8 cellular contexts compared by ENCODE assay signal in the genomic region with DNA sequence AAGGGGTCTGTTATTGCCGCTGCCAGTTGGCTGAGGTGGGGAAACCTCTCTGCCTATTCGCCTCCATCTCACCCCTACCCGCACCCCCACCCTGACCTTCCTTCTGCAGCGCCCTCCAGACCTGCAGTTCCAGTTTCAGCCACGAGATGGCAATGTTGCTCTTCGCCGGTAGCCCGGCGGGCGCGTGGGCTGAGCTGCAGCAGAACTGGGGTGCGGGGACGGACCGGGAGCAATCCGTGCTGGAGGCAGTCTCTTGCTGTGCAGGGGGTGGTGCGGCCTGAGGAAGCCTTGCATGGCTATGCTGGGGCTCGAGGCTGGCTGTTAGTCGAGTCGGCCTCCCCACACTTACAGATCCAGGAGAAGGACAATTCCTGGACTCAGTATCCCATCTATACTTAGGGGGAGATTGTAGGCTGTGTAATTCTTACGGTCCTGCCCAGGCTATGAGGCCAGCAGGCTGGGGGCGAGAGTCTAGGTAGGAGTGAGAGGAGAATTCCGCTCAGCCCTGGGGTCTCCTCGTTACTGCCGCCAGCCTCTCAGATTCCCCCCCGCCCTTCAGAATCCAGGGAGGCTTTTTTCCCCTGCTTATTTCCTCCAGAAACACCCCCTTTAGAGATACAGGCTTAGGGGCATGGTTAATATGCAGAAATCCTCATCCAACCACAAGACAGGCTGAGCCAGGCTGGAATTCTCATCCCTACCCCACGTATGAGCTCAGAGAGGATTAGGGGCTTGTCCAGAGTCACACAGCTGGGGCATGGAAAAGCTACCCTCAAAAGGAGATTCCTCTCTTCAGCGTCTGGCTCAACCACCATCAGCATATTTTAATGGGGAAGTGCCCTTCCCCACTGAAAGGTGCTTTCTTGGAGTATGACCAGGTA. TPM values are rescaled to one million over a fixed set of nuclear protein-coding genes. Genes with fewer than 3 reads are reported as not detected.
A peak's percentile ranks its signal among the peaks of the same experiment; 100 is the strongest.
DNase-seq lines count a peak whose midpoint lies in the region; ATAC-seq and TF ChIP-seq lines count a peak whose summit lies in the region.

No MANE protein-coding gene starts in this region.

- in situ Hi-C loops in GM23248 (cut with MboI), result no loop called here

- no peak overlapping the region for H3K27ac ChIP-seq in GM23248
- no peak overlapping the region for H3K27ac ChIP-seq in left ventricle myocardium inferior (replicated peaks)

- DNase-seq in GM03348 (ENCODE audit: low spot score), result peak; percentile 95
- peak; percentile 86 for DNase-seq in GM23248
- no peak for DNase-seq in LNCaP clone FGC (ENCODE audit: low read depth)
- DNase-seq in activated naive CD8-positive, alpha-beta T cell treated with anti-CD3 and anti-CD28 coated beads, Interleukin-2, amount 50 U/mL, for 16 hours (ENCODE audit: low read depth, low spot score), result peak; percentile 57
- peak; percentile 73 for DNase-seq in left ventricle myocardium inferior
- peak; percentile 94 for DNase-seq in retina
- DNase-seq in cortex of kidney (lab: John Stamatoyannopoulos, UW), result no peak

- 11 to 13% methylated on average over 26 to 27 of the region's 27 CpGs for WGBS in GM23248 (ENCODE audit: low coverage in 1 of 2, low lambda C conversion rate in 2 of 2, missing lambda C conversion rate in 2 of 2), 2 experiments

- TF ChIP-seq CTCF in LNCaP clone FGC (IDR thresholded peaks at IDR 0.05; ENCODE audit: control insufficient read depth, extremely low read depth, insufficient read depth) (peak; percentile 100), left ventricle myocardium inferior (IDR thresholded peaks at IDR 0.05; ENCODE audit: borderline replicate concordance) (peak; percentile 99)

- no peaks in the 10 kb centered on the region for H3K79me2 ChIP-seq in GM23248 (ENCODE audit: insufficient read depth)

- H3K36me3 ChIP-seq in GM23248 (ENCODE audit: low read depth) (no peaks in the 10 kb centered on the region), left ventricle myocardium inferior (no peaks in the 10 kb centered on the region)

- H4K20me1 ChIP-seq in GM23248 (ENCODE audit: insufficient read depth), result no peaks in the 10 kb centered on the region

- no peak overlapping the region for H3K4me2 ChIP-seq in GM23248 (ENCODE audit: unreplicated experiment)

- no peaks in the 10 kb centered on the region for H3F3A ChIP-seq in GM23248 (ENCODE audit: insufficient read depth)

- H3K4me3 ChIP-seq in GM23248, result no peak overlapping the region
- H3K4me3 ChIP-seq in LNCaP clone FGC (ENCODE audit: low read depth, low read length), result no peak overlapping the region
- peak overlapping the region; percentile 29 for H3K4me3 ChIP-seq in left ventricle myocardium inferior

- H3K9me3 ChIP-seq in GM23248 (ENCODE audit: low read depth) (no peaks in the 10 kb centered on the region), left ventricle myocardium inferior (replicated peaks) (no peaks in the 10 kb centered on the region)

- H3K4me1 ChIP-seq in GM23248 (ENCODE audit: insufficient read depth) (0 out of 2 replicates have a peak, but pooled peaks cover 3% of the 10 kb centered on the region), left ventricle myocardium inferior (peaks cover 30% of the 10 kb centered on the region)

- no peaks in the 10 kb centered on the region for H3K9me2 ChIP-seq in GM23248 (ENCODE audit: insufficient read depth)

- H3K27me3 ChIP-seq in GM23248 (replicated peaks; ENCODE audit: insufficient read depth), result peaks cover 26% of the 10 kb centered on the region
- H3K27me3 ChIP-seq in left ventricle myocardium inferior (ENCODE audit: low read depth), result peaks cover 72% of the 10 kb centered on the region

- H2AFZ ChIP-seq in GM23248, result 0 out of 2 replicates have a peak overlapping the region, but pooled peaks have one; percentile 16

- ATAC-seq in SK-N-SH treated with all-trans-retinoic acid at 6 μM for 48 hours, result peak; percentile 89

- intact Hi-C loops in left ventricle myocardium inferior (cut with micrococcal nuclease), result loop anchor here (10.0 kb wide), 2 partner anchors 221 to 1561 kb away; no protein-coding TSS in a partner anchor

- H3K9ac ChIP-seq in GM23248, result no peak overlapping the region

TF ChIP-seq in SK-N-SH treated with all-trans-retinoic acid at 6 μM for 48 hours, 23 proteins besides CTCF, POLR2A, EP300 and RAD21:
- TF ChIP-seq, protein P1, sequence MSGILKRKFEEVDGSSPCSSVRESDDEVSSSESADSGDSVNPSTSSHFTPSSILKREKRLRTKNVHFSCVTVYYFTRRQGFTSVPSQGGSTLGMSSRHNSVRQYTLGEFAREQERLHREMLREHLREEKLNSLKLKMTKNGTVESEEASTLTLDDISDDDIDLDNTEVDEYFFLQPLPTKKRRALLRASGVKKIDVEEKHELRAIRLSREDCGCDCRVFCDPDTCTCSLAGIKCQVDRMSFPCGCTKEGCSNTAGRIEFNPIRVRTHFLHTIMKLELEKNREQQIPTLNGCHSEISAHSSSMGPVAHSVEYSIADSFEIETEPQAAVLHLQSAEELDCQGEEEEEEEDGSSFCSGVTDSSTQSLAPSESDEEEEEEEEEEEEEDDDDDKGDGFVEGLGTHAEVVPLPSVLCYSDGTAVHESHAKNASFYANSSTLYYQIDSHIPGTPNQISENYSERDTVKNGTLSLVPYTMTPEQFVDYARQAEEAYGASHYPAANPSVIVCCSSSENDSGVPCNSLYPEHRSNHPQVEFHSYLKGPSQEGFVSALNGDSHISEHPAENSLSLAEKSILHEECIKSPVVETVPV (CRISPR knock-in tag; IDR thresholded peaks at IDR 0.05), result no peak
- TF ChIP-seq, protein P2, sequence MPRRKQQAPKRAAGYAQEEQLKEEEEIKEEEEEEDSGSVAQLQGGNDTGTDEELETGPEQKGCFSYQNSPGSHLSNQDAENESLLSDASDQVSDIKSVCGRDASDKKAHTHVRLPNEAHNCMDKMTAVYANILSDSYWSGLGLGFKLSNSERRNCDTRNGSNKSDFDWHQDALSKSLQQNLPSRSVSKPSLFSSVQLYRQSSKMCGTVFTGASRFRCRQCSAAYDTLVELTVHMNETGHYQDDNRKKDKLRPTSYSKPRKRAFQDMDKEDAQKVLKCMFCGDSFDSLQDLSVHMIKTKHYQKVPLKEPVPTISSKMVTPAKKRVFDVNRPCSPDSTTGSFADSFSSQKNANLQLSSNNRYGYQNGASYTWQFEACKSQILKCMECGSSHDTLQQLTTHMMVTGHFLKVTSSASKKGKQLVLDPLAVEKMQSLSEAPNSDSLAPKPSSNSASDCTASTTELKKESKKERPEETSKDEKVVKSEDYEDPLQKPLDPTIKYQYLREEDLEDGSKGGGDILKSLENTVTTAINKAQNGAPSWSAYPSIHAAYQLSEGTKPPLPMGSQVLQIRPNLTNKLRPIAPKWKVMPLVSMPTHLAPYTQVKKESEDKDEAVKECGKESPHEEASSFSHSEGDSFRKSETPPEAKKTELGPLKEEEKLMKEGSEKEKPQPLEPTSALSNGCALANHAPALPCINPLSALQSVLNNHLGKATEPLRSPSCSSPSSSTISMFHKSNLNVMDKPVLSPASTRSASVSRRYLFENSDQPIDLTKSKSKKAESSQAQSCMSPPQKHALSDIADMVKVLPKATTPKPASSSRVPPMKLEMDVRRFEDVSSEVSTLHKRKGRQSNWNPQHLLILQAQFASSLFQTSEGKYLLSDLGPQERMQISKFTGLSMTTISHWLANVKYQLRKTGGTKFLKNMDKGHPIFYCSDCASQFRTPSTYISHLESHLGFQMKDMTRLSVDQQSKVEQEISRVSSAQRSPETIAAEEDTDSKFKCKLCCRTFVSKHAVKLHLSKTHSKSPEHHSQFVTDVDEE (CRISPR knock-in tag; IDR thresholded peaks at IDR 0.05), result no peak
- TF ChIP-seq SNAI2 (CRISPR knock-in tag; IDR thresholded peaks at IDR 0.05) (no peak), ESRRG (CRISPR knock-in tag; IDR thresholded peaks at IDR 0.05) (no peak), PPARA (CRISPR knock-in tag; IDR thresholded peaks at IDR 0.05; ENCODE audit: borderline replicate concordance) (no peak), ZFP30 (CRISPR knock-in tag; IDR thresholded peaks at IDR 0.05) (no peak), TCF4 (CRISPR knock-in tag; IDR thresholded peaks at IDR 0.05; ENCODE audit: borderline replicate concordance) (no peak), ISL1 (CRISPR knock-in tag; IDR thresholded peaks at IDR 0.05) (no peak), ZNF70 (CRISPR knock-in tag; IDR thresholded peaks at IDR 0.05) (no peak)
- TF ChIP-seq, protein P3, sequence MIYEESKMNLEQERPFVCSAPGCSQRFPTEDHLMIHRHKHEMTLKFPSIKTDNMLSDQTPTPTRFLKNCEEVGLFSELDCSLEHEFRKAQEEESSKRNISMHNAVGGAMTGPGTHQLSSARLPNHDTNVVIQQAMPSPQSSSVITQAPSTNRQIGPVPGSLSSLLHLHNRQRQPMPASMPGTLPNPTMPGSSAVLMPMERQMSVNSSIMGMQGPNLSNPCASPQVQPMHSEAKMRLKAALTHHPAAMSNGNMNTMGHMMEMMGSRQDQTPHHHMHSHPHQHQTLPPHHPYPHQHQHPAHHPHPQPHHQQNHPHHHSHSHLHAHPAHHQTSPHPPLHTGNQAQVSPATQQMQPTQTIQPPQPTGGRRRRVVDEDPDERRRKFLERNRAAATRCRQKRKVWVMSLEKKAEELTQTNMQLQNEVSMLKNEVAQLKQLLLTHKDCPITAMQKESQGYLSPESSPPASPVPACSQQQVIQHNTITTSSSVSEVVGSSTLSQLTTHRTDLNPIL (CRISPR knock-in tag; IDR thresholded peaks at IDR 0.05; ENCODE audit: low read depth), result no peak

RNA-seq across cellular contexts. Expression of a gene that starts 2.8 kb away (rescaled TPM):
- under 0.01 and 1.6 TPM in 2 replicates for total RNA-seq in GM23248 (2014; rRNA removed; shearing (Covaris generic))
- 0.05 and 0.06 TPM in 2 replicates for polyA plus RNA-seq in GM23248 (2016; fragmentation: Nextera tagmentation; extraction: Ambion mirVana)
- 4.6 TPM for total RNA-seq in left ventricle myocardium inferior

Comparison
In these comparisons a context has a peak if more than half of its experiments do, and no peak if none do; other contexts are left out.
1. DNase-seq: peak in GM03348 (single experiment), GM23248 (single experiment), activated naive CD8-positive, alpha-beta T cell treated with anti-CD3 and anti-CD28 coated beads, Interleukin-2, amount 50 U/mL, for 16 hours (single experiment), left ventricle myocardium inferior (single experiment) and retina (single experiment); none in LNCaP clone FGC (single experiment) and cortex of kidney (single experiment).